In the genomic region with DNA sequence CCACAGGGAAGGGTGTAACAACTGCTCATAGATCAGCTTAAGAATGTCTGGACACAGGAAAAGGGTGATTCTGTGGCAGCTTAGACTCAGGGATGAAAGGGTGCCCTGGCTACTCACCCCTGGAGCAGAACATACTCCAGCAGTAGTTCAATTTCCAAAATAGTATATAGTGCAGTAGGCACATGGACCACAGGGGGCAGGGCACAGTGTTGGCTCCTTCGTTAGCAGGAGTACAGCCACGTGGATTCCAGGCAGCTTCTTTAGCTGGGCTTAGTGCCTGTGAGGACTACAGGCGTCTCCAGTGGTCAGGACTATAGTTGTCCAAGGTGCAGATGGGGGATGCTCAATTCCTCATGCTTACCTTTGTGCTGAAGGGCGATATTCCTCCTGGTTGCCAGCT, we compare ENCODE assay signal across 16 cellular contexts.
A peak's percentile ranks its signal among the peaks of the same experiment; 100 is the strongest.
DNase-seq lines count a peak whose midpoint lies in the region; ATAC-seq and TF ChIP-seq lines count a peak whose summit lies in the region.
"Had no signal": no experiment of that assay in that cellular context is flagged by ENCODE, and none has a peak within 500 bp of the region (broad histone marks: within the 10 kb centered on the region; RNA-seq: fewer than 3 reads in every experiment).

No MANE protein-coding gene starts in this region.

- H4K20me1 ChIP-seq in neural progenitor cell (ENCODE audit: low read depth): no peaks in the 10 kb centered on the region

- H3K4me1 Mint-ChIP-seq in neural progenitor cell: no peaks in the 10 kb centered on the region

- H3K9me3 Mint-ChIP-seq in neural progenitor cell: peaks cover 18% of the 10 kb centered on the region

- no peak overlapping the region for H3K4me3 ChIP-seq in GM12864 (ENCODE audit: low read depth, low read length)
- H3K4me3 ChIP-seq in LNCaP clone FGC (ENCODE audit: low read depth, low read length): no peak overlapping the region
- H3K4me3 ChIP-seq in WERI-Rb-1 (ENCODE audit: low read depth, low read length): no peak overlapping the region
- H3K4me3 ChIP-seq in neural progenitor cell: no peak overlapping the region

- TF ChIP-seq CTCF in GM12864 (IDR thresholded peaks at IDR 0.05; ENCODE audit: low read depth, low read length, missing control alignments) (peak; percentile 2), LNCaP clone FGC (IDR thresholded peaks at IDR 0.05; ENCODE audit: control insufficient read depth, extremely low read depth, insufficient read depth) (0 out of 2 replicates have a peak, but pooled peaks have one; percentile 13), WERI-Rb-1 (IDR thresholded peaks at IDR 0.05; ENCODE audit: low read depth, low read length) (no peak), neural progenitor cell (IDR thresholded peaks at IDR 0.05) (peak; percentile 17), GM20000 (IDR thresholded peaks at IDR 0.05; ENCODE audit: extremely low read depth, missing control alignments) (no peak)

- no peak overlapping the region for H3K4me2 ChIP-seq in neural progenitor cell
- H3K4me2 ChIP-seq: KMS-11 had no signal

- peaks cover 7% of the 10 kb centered on the region for H3K27me3 Mint-ChIP-seq in neural progenitor cell (ENCODE audit: insufficient read depth, low read depth)

- no peaks in the 10 kb centered on the region for H3K79me2 ChIP-seq in neural progenitor cell (ENCODE audit: low read depth)

- H3K27me3 ChIP-seq in WERI-Rb-1 (ENCODE audit: insufficient read depth, low read depth, severe bottlenecking): peaks cover 19% of the 10 kb centered on the region
- H3K27me3 ChIP-seq in neural progenitor cell: no peaks in the 10 kb centered on the region

- no peaks in the 10 kb centered on the region for H3K9me3 ChIP-seq in WERI-Rb-1 (ENCODE audit: severe bottlenecking)
- H3K9me3 ChIP-seq in neural progenitor cell (ENCODE audit: low read depth): no peaks in the 10 kb centered on the region

- no peak overlapping the region for H2AFZ ChIP-seq in neural progenitor cell (replicated peaks)

- H3K27ac ChIP-seq in WERI-Rb-1 (no peak overlapping the region), neural progenitor cell (no peak overlapping the region)
- H3K27ac ChIP-seq: KMS-11 had no signal

- no peak overlapping the region for H3K4me3 Mint-ChIP-seq in neural progenitor cell

- H3F3A ChIP-seq in neural progenitor cell (ENCODE audit: low read depth): no peaks in the 10 kb centered on the region

- H3K36me3 ChIP-seq in WERI-Rb-1: no peaks in the 10 kb centered on the region
- no peaks in the 10 kb centered on the region for H3K36me3 ChIP-seq in neural progenitor cell

- no peak for ATAC-seq in HG03139 (IDR thresholded peaks at IDR 0.05; ENCODE audit: unreplicated experiment)

- DNase-seq in GM12864 (ENCODE audit: low read depth): no peak
- DNase-seq in LNCaP clone FGC (ENCODE audit: low read depth): no peak
- peak; percentile 6 for DNase-seq in WERI-Rb-1
- DNase-seq in neural progenitor cell (ENCODE audit: low spot score): no peak
- no peak for DNase-seq in GM20000 (ENCODE audit: low spot score)
- no peak for DNase-seq in NK-92 (lab: John Stamatoyannopoulos, UW; ENCODE audit: unreplicated experiment)
- DNase-seq: Caco-2; GOT3; MM.1S; NCI-H1105 treated with DMSO at 0.1 percent for 48 hours; NCI-H1694 treated with DMSO at 0.1 percent for 48 hours; NCI-H226; NCI-H524 treated with DMSO at 0.1 percent for 48 hours; NK-92 treated with Interleukin-12 subunit alpha and Interleukin-12 subunit beta, amount 100 ng/mL, for 24 hours had no signal

- no peaks in the 10 kb centered on the region for H3K4me1 ChIP-seq in neural progenitor cell
- H3K4me1 ChIP-seq: Caco-2 had no signal

- no peak overlapping the region for H3K9ac ChIP-seq in neural progenitor cell
- H3K9ac ChIP-seq: KMS-11 had no signal

- no peak overlapping the region for H3K27ac Mint-ChIP-seq in neural progenitor cell

- H3K36me3 Mint-ChIP-seq in neural progenitor cell: peaks cover 7% of the 10 kb centered on the region

Comparison
In these comparisons a context has a peak if more than half of its experiments do, and no peak if none do; other contexts are left out.
1. CTCF ChIP-seq: peak in GM12864 (single experiment), LNCaP clone FGC (single experiment) and neural progenitor cell (single experiment); none in WERI-Rb-1 (single experiment) and GM20000 (single experiment).